ENCODE assay signal across 8 cellular contexts in the genomic region with DNA sequence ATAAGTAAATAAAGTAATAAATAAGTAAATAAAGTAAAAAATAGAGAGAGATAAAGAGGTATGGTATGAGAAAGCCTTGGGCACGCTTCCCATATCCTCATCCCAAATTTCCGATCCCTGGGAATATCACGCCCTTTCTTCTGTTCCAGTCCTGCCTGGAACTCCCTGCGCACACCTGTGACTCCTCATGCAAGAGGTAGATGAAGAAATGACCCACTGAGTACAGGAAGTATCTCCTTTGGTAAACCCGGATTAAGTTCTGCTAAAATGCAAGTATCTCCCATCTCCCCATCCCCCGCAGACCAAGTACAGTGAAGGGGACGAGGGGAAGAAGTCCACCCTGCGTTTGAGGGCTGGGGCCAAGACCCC. TPM values are rescaled to one million over a fixed set of nuclear protein-coding genes. Genes with fewer than 3 reads are reported as not detected.
DNase-seq lines count a peak whose midpoint lies in the region; ATAC-seq and TF ChIP-seq lines count a peak whose summit lies in the region.

No MANE protein-coding gene starts in this region.

- WGBS in mesenchymal stem cell: 39% methylated on average over 8 of the region's 8 CpGs

- H3K27me3 ChIP-seq in ascending aorta: no peaks in the 10 kb centered on the region
- no peaks in the 10 kb centered on the region for H3K27me3 ChIP-seq in mesenchymal stem cell (ENCODE audit: control insufficient read depth in 1 of 2, insufficient read depth in 1 of 2, low read length in 2 of 2)

- CTCF ChIA-PET in HEK293 (lab: Yijun Ruan, JAX): interaction anchor here (1.0 to 1.3 kb wide), 2 partner anchors 22 to 103 kb away, joined by 3 to 5 read pairs; partner anchors contain the start of gene ZNF20

- H3K18ac ChIP-seq in mesenchymal stem cell (ENCODE audit: low read depth in 1 of 2, low read length in 2 of 2): peak overlapping the region in 1 of 2 experiments; percentile 37

- no peak overlapping the region for H2BK5ac ChIP-seq in mesenchymal stem cell (ENCODE audit: low read depth, low read length, poor library complexity, severe bottlenecking)

- intact Hi-C loops in ascending aorta (cut with DNase I): loop anchor here (5.0 kb wide), 2 partner anchors 135 to 200 kb away; no protein-coding TSS in a partner anchor

- no peak for ATAC-seq in HG03135 (IDR thresholded peaks at IDR 0.05; ENCODE audit: unreplicated experiment)

- H4K8ac ChIP-seq in mesenchymal stem cell (ENCODE audit: low read length): peak overlapping the region; percentile 87

- peak overlapping the region; percentile 99 for H2AFZ ChIP-seq in mesenchymal stem cell (ENCODE audit: low read depth, low read length)

- no peak overlapping the region for H3K4ac ChIP-seq in mesenchymal stem cell (ENCODE audit: low read depth in 1 of 2, low read length in 2 of 2)

- peak overlapping the region; percentile 69 for H3K4me3 ChIP-seq in HEK293 (ENCODE audit: low read depth, low read length)
- H3K4me3 ChIP-seq in ascending aorta: peak overlapping the region; percentile 83 to 84
- peak overlapping the region; percentile 48 to 93 for H3K4me3 ChIP-seq in mesenchymal stem cell (ENCODE audit: insufficient read depth in 1 of 2, low read depth in 1 of 2, low read length in 2 of 2)

- peak overlapping the region; percentile 91 for H3K27ac ChIP-seq in 22Rv1
- peak overlapping the region; percentile 80; the same call in 1 of the 2 replicates for H3K27ac ChIP-seq in HEK293 (ENCODE audit: extremely low read depth, low read depth, low read length)
- peak overlapping the region; percentile 90 to 94 for H3K27ac ChIP-seq in ascending aorta
- H3K27ac ChIP-seq in mesenchymal stem cell (ENCODE audit: low read length, poor library complexity, severe bottlenecking): no peak overlapping the region

- peak overlapping the region; percentile 73 for H3K4me2 ChIP-seq in mesenchymal stem cell (ENCODE audit: low read length, poor library complexity, severe bottlenecking)

- no peak overlapping the region for H3K23ac ChIP-seq in mesenchymal stem cell (ENCODE audit: low read length in 2 of 2)

- peaks cover 13% of the 10 kb centered on the region for H3K79me1 ChIP-seq in mesenchymal stem cell (replicated peaks; ENCODE audit: low read length, poor library complexity, severe bottlenecking)

- H2AK5ac ChIP-seq in mesenchymal stem cell (ENCODE audit: low read length, severe bottlenecking): no peak overlapping the region

- H3K14ac ChIP-seq in mesenchymal stem cell (ENCODE audit: low read length in 2 of 2): no peak overlapping the region

- TF ChIP-seq CTCF in 22Rv1 (IDR thresholded peaks at IDR 0.05) (no peak), HEK293 (tag by site-specific recombination; IDR thresholded peaks at IDR 0.05) (no peak), ascending aorta (IDR thresholded peaks at IDR 0.05) (no peak)

- no peak overlapping the region for H2BK15ac ChIP-seq in mesenchymal stem cell (ENCODE audit: low read depth, poor library complexity, severe bottlenecking)

- H4K91ac ChIP-seq in mesenchymal stem cell (ENCODE audit: low read length): no peak overlapping the region

- H3K36me3 ChIP-seq in HEK293 (ENCODE audit: control insufficient read depth in 2 of 2, insufficient read depth in 1 of 2, low read length in 2 of 2) (peaks cover 6 to 21% of the 10 kb centered on the region in 2 experiments), ascending aorta (peaks cover 0 to 4% of the 10 kb centered on the region in 2 donors), mesenchymal stem cell (ENCODE audit: control insufficient read depth in 1 of 2, insufficient read depth in 2 of 2, low read depth in 1 of 2, low read length in 2 of 2) (peaks cover 3 to 13% of the 10 kb centered on the region in 2 experiments)

- H3K9me3 ChIP-seq in HEK293 (ENCODE audit: control insufficient read depth, insufficient read depth, low read depth, low read length): no peaks in the 10 kb centered on the region
- no peaks in the 10 kb centered on the region for H3K9me3 ChIP-seq in ascending aorta
- H3K9me3 ChIP-seq in mesenchymal stem cell (ENCODE audit: control insufficient read depth, low read length): no peaks in the 10 kb centered on the region

- H3K9ac ChIP-seq in mesenchymal stem cell (ENCODE audit: low read length): peak overlapping the region; percentile 97

- no peak overlapping the region for H2BK120ac ChIP-seq in mesenchymal stem cell (ENCODE audit: low read depth, low read length)

- POLR2A ChIA-PET in HEK293 (lab: Yijun Ruan, JAX): interaction anchor here (0.6 to 2.4 kb wide), 13 partner anchors 11 to 516 kb away, joined by 3 to 12 read pairs (median 5); partner anchors contain the start of genes ZNF20, ZNF44, ZNF442 and ZNF563

- DNase-seq in ascending aorta (ENCODE audit: low spot score in 2 of 2) (no peak), mesenchymal stem cell (no peak), NCI-H187 treated with DMSO at 0.1 percent for 48 hours (lab: John Stamatoyannopoulos, UW) (no peak), dermis blood vessel endothelial cell (no peak)
- no peak for DNase-seq in activated CD4-positive, alpha-beta T cell treated with anti-CD3 and anti-CD28 coated beads for 4 hours

- no peaks in the 10 kb centered on the region for H3K4me1 ChIP-seq in HEK293 (ENCODE audit: control insufficient read depth, insufficient read depth, low read length)
- H3K4me1 ChIP-seq in ascending aorta: peaks cover 0 to 12% of the 10 kb centered on the region in 2 donors
- no peaks in the 10 kb centered on the region for H3K4me1 ChIP-seq in mesenchymal stem cell (ENCODE audit: control insufficient read depth, insufficient read depth, low read depth, low read length)

- no peak overlapping the region for H2BK12ac ChIP-seq in mesenchymal stem cell (ENCODE audit: low read length in 2 of 2)

TF ChIP-seq in HEK293, 187 proteins besides CTCF, POLR2A, EP300 and RAD21:
- TF ChIP-seq SCRT2 (tag by site-specific recombination; IDR thresholded peaks at IDR 0.05) (peak; percentile 80), SCRT1 (tag by site-specific recombination; IDR thresholded peaks at IDR 0.05; ENCODE audit: borderline replicate concordance) (peak; percentile 51; the same call in 1 of the 2 replicates), ZNF366 (tag by site-specific recombination; conservative IDR thresholded peaks at IDR 0.05) (0 out of 2 replicates have a peak, but pooled peaks have one; percentile 34), ZNF426 (tag by site-specific recombination; IDR thresholded peaks at IDR 0.05) (no peak)

RNA-seq across cellular contexts. Expression of gene ZNF136, which starts 0.4 kb away (rescaled TPM):
- total RNA-seq in ascending aorta: 1.9 TPM
- polyA plus RNA-seq in mesenchymal stem cell (2013, experiment 1 of 2): 2.3 TPM
- 2.7 TPM for polyA plus RNA-seq in mesenchymal stem cell (2013, experiment 2 of 2)
- total RNA-seq in dermis blood vessel endothelial cell: 5.1 and 8.7 TPM in 2 replicates

RNA-seq across cellular contexts. Expression of gene ZNF625, which starts 6.0 kb away (rescaled TPM):
- total RNA-seq in ascending aorta: 12.0 TPM
- polyA plus RNA-seq in mesenchymal stem cell (2013, experiment 1 of 2): 2.9 TPM
- polyA plus RNA-seq in mesenchymal stem cell (2013, experiment 2 of 2): 2.9 TPM
- total RNA-seq in dermis blood vessel endothelial cell: 11.5 and 15.1 TPM in 2 replicates

RNA-seq across cellular contexts. Expression of gene ZNF20, which starts 22.3 kb away (rescaled TPM):
- total RNA-seq in ascending aorta (0.96 TPM), dermis blood vessel endothelial cell (4.0 and 4.8 TPM in 2 replicates)
- 3.8 TPM for polyA plus RNA-seq in mesenchymal stem cell (2013, experiment 1 of 2)
- 3.7 TPM for polyA plus RNA-seq in mesenchymal stem cell (2013, experiment 2 of 2)
